23 cellular contexts compared by ENCODE assay signal in genomic region chr2:2234398-2234797, GRCh38.
DNase-seq lines count a peak whose midpoint lies in the region; ATAC-seq, FAIRE-seq and TF ChIP-seq lines count a peak whose summit lies in the region.
"Had no signal": no experiment of that assay in that cellular context is flagged by ENCODE, and none has a peak within 500 bp of the region (broad histone marks: within the 10 kb centered on the region; RNA-seq: fewer than 3 reads in every experiment).

No MANE protein-coding gene starts in this region.

- H3K9me3 Mint-ChIP-seq in MCF 10A (ENCODE audit: unreplicated experiment): peaks cover 10% of the 10 kb centered on the region
- peaks cover 2% of the 10 kb centered on the region for H3K9me3 Mint-ChIP-seq in activated CD8-positive, alpha-beta memory T cell treated with anti-CD3 and anti-CD28 coated beads, Interleukin-2, amount 10 ng/mL, durations not matched to agents 7 days and 5 days (ENCODE audit: low read depth)
- H3K9me3 Mint-ChIP-seq: activated T-cell treated with anti-CD3 and anti-CD28 coated beads, Interleukin-2, amount 50 U/mL, for 24 hours; dendritic cell treated with granulocyte-macrophage colony-stimulating factor and Interleukin-4, amounts not matched to agents 40 ng/mL and 50 ng/mL, for 4 days; type B pancreatic cell had no signal

- no peak overlapping the region for H3K27ac ChIP-seq in kidney (ENCODE audit: low read depth in 2 of 2, low read length in 2 of 2)
- H3K27ac ChIP-seq: gastroesophageal sphincter, left lung, Peyer's patch had no signal

- no peaks in the 10 kb centered on the region for H3K36me3 ChIP-seq in kidney (ENCODE audit: control insufficient read depth in 1 of 2, insufficient read depth in 2 of 2, low read length in 2 of 2)
- H3K36me3 ChIP-seq: gastroesophageal sphincter, HAP-1, left lung, Peyer's patch had no signal

- FAIRE-seq in kidney (lab: Jason Lieb, UNC): no peak

- peaks cover 34% of the 10 kb centered on the region for H3K27me3 Mint-ChIP-seq in MCF 10A (ENCODE audit: insufficient read depth, unreplicated experiment)
- no peaks in the 10 kb centered on the region for H3K27me3 Mint-ChIP-seq in activated CD8-positive, alpha-beta memory T cell treated with anti-CD3 and anti-CD28 coated beads, Interleukin-2, amount 10 ng/mL, durations not matched to agents 7 days and 5 days
- H3K27me3 Mint-ChIP-seq: activated T-cell treated with anti-CD3 and anti-CD28 coated beads, Interleukin-2, amount 50 U/mL, for 24 hours; B cell; dendritic cell treated with granulocyte-macrophage colony-stimulating factor and Interleukin-4, amounts not matched to agents 40 ng/mL and 50 ng/mL, for 4 days; type B pancreatic cell had no signal

- no peak for ATAC-seq in activated CD8-positive, alpha-beta memory T cell treated with anti-CD3 and anti-CD28 coated beads, Interleukin-2, amount 10 ng/mL, durations not matched to agents 7 days and 5 days
- ATAC-seq: gastroesophageal sphincter, left lung had no signal

- no TSS peak for BruUV-seq in MCF 10A (replicated peaks; lab: Mats Ljungman, UMichigan)

- POLR2A ChIA-PET in MCF 10A (lab: Yijun Ruan, JAX): no interaction called here

- no peaks in the 10 kb centered on the region for H3K9me3 ChIP-seq in kidney (ENCODE audit: control insufficient read depth in 1 of 2, low read length in 2 of 2)
- H3K9me3 ChIP-seq: gastroesophageal sphincter, HAP-1, left lung, Peyer's patch had no signal

- intact Hi-C loops in MCF 10A (cut with micrococcal nuclease): loop anchor here (10.0 kb wide), 1 partner anchor 350 kb away; no protein-coding TSS in a partner anchor
- intact Hi-C loops in kidney (cut with DNase I): no loop called here

- no peak overlapping the region for H3K4me3 ChIP-seq in kidney (ENCODE audit: low read length in 2 of 2)
- H3K4me3 ChIP-seq: gastroesophageal sphincter, HAP-1, left lung, Peyer's patch had no signal

- H3K36me3 Mint-ChIP-seq in MCF 10A (ENCODE audit: insufficient read depth, unreplicated experiment): no peaks in the 10 kb centered on the region
- H3K36me3 Mint-ChIP-seq in activated CD8-positive, alpha-beta memory T cell treated with anti-CD3 and anti-CD28 coated beads, Interleukin-2, amount 10 ng/mL, durations not matched to agents 7 days and 5 days: no peaks in the 10 kb centered on the region
- H3K36me3 Mint-ChIP-seq: activated naive CD8-positive, alpha-beta T cell treated with anti-CD3 and anti-CD28 coated beads, Interleukin-2, amount 10 ng/mL, durations not matched to agents 7 days and 5 days; type B pancreatic cell had no signal

- H3K4me1 ChIP-seq in kidney (ENCODE audit: control insufficient read depth in 1 of 2, insufficient read depth in 1 of 2, low read depth in 1 of 2, low read length in 2 of 2): no peaks in the 10 kb centered on the region
- H3K4me1 ChIP-seq: gastroesophageal sphincter, HAP-1, left lung, Peyer's patch had no signal

- no peak overlapping the region for H3K9ac ChIP-seq in kidney (ENCODE audit: low read length in 2 of 2)

- TF ChIP-seq CTCF in MCF 10A (IDR thresholded peaks at IDR 0.05; ENCODE audit: unreplicated experiment) (no peak), kidney (IDR thresholded peaks at IDR 0.05; ENCODE audit: borderline replicate concordance, extremely low read depth, insufficient read depth) (no peak)

- H3K27ac Mint-ChIP-seq in MCF 10A (ENCODE audit: low read depth, unreplicated experiment): no peak overlapping the region
- no peak overlapping the region for H3K27ac Mint-ChIP-seq in activated CD8-positive, alpha-beta memory T cell treated with anti-CD3 and anti-CD28 coated beads, Interleukin-2, amount 10 ng/mL, durations not matched to agents 7 days and 5 days
- H3K27ac Mint-ChIP-seq: activated naive CD8-positive, alpha-beta T cell treated with anti-CD3 and anti-CD28 coated beads, Interleukin-2, amount 10 ng/mL, durations not matched to agents 7 days and 5 days; activated T-cell treated with anti-CD3 and anti-CD28 coated beads, Interleukin-2, amount 50 U/mL, for 24 hours; B cell; dendritic cell treated with granulocyte-macrophage colony-stimulating factor and Interleukin-4, amounts not matched to agents 40 ng/mL and 50 ng/mL, for 4 days; type B pancreatic cell had no signal

- H3K4me3 Mint-ChIP-seq in MCF 10A (ENCODE audit: unreplicated experiment): no peak overlapping the region
- no peak overlapping the region for H3K4me3 Mint-ChIP-seq in activated CD8-positive, alpha-beta memory T cell treated with anti-CD3 and anti-CD28 coated beads, Interleukin-2, amount 10 ng/mL, durations not matched to agents 7 days and 5 days
- H3K4me3 Mint-ChIP-seq: activated naive CD8-positive, alpha-beta T cell treated with anti-CD3 and anti-CD28 coated beads, Interleukin-2, amount 10 ng/mL, durations not matched to agents 7 days and 5 days; activated T-cell treated with anti-CD3 and anti-CD28 coated beads, Interleukin-2, amount 50 U/mL, for 24 hours; B cell; dendritic cell treated with granulocyte-macrophage colony-stimulating factor and Interleukin-4, amounts not matched to agents 40 ng/mL and 50 ng/mL, for 4 days; type B pancreatic cell had no signal

- H3K4me1 Mint-ChIP-seq in MCF 10A (ENCODE audit: insufficient read depth, unreplicated experiment): no peaks in the 10 kb centered on the region
- H3K4me1 Mint-ChIP-seq in activated CD8-positive, alpha-beta memory T cell treated with anti-CD3 and anti-CD28 coated beads, Interleukin-2, amount 10 ng/mL, durations not matched to agents 7 days and 5 days: no peaks in the 10 kb centered on the region
- H3K4me1 Mint-ChIP-seq: activated naive CD8-positive, alpha-beta T cell treated with anti-CD3 and anti-CD28 coated beads, Interleukin-2, amount 10 ng/mL, durations not matched to agents 7 days and 5 days; B cell had no signal

- CTCF ChIA-PET in MCF 10A (lab: Yijun Ruan, JAX): interaction anchor here (0.6 kb wide), 1 partner anchor 347 kb away, joined by 4 read pairs; no protein-coding TSS in a partner anchor
- CTCF ChIA-PET in activated CD8-positive, alpha-beta memory T cell treated with anti-CD3 and anti-CD28 coated beads, Interleukin-2, amount 10 ng/mL, durations not matched to agents 7 days and 5 days (lab: Charles Lee): no interaction called here

- DNase-seq in HT-29 (ENCODE audit: low spot score) (peak; percentile 2), NCI-H1436 treated with DMSO at 0.1 percent for 48 hours (lab: John Stamatoyannopoulos, UW) (peak; percentile 60), NCI-H2196 (lab: John Stamatoyannopoulos, UW; ENCODE audit: unreplicated experiment) (peak; percentile 84), cerebellum (ENCODE audit: low spot score) (peak; percentile 44), 8988T (no peak), MCF 10A (ENCODE audit: unreplicated experiment) (no peak), kidney (no peak)
- DNase-seq in activated CD8-positive, alpha-beta memory T cell treated with anti-CD3 and anti-CD28 coated beads, Interleukin-2, amount 10 ng/mL, durations not matched to agents 7 days and 5 days: no peak
- DNase-seq: activated CD4-positive, alpha-beta T cell treated with anti-CD3 and anti-CD28 coated beads, Interleukin-2, amount 50 U/mL, for 4 hours; activated naive CD8-positive, alpha-beta T cell treated with anti-CD3 and anti-CD28 coated beads, Interleukin-2, amount 10 ng/mL, durations not matched to agents 7 days and 5 days; activated T-cell treated with anti-CD3 and anti-CD28 coated beads, Interleukin-2, amount 50 U/mL, for 24 hours; KG1; left lung; nucleus accumbens; Peyer's patch; stimulated activated CD4-positive, alpha-beta T cell treated with anti-CD3 and anti-CD28 coated beads, Interleukin-15, amount 100 ng/mL, for 24 hours; stimulated activated naive CD4-positive, alpha-beta T cell treated with Interleukin-2 at 50 U/mL for 16 hours; SW 1271 had no signal

Comparison
In these comparisons a context has a peak if more than half of its experiments do, and no peak if none do; other contexts are left out.
1. DNase-seq: peak in HT-29 (single experiment), NCI-H1436 treated with DMSO at 0.1 percent for 48 hours (single experiment), NCI-H2196 (single experiment) and cerebellum (single experiment); none in 8988T (single experiment), MCF 10A (single experiment), activated CD8-positive, alpha-beta memory T cell treated with anti-CD3 and anti-CD28 coated beads, Interleukin-2, amount 10 ng/mL, durations not matched to agents 7 days and 5 days (single experiment) and kidney (single experiment).